11 cellular contexts compared by ENCODE assay signal in the genomic region with DNA sequence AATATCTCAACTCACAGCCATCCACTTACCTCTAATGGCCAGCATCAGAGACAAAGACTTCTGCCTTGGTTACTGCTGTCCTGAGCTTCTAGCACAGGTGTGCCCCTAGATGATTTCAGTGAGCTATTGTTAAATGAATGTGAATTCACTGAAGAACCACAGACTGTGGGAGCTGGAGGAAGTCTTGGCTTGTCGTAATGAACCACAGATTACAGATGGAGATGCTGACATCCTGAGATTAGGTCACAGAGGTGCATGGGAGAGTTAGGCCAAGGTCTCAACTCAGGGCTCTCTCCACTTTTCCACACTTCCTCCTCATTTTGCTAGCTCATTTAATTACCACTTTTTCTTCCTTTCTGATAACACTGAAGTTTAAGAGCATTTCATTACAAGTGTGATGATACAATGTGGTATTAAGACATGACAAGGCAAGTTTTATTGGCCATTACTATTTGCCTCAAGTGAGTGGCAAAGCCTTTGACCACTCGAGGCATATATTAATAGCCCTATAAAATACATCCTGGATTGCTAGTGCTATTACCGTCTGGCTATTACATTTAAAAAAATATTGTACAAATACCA. TPM values are rescaled to one million over a fixed set of nuclear protein-coding genes. Genes with fewer than 3 reads are reported as not detected.
"Had no signal": no experiment of that assay in that cellular context is flagged by ENCODE, and none has a peak within 500 bp of the region (broad histone marks: within the 10 kb centered on the region; RNA-seq: fewer than 3 reads in every experiment).

No MANE protein-coding gene starts in this region.

- H3K27me3 Mint-ChIP-seq: stimulated activated naive B cell treated with anti-CD40 and anti-IgM and Interleukin-4, amounts not matched to agents 10 μg/mL and 1 μg/mL and 100 μg/mL, for 72 hours; type B pancreatic cell had no signal

- H3K27ac Mint-ChIP-seq: activated CD4-positive, alpha-beta memory T cell treated with anti-CD3 and anti-CD28 coated beads, Interleukin-2, amount 10 ng/mL, durations not matched to agents 7 days and 5 days; activated naive CD4-positive, alpha-beta T cell treated with anti-CD3 and anti-CD28 coated beads for 36 hours; stimulated activated naive B cell treated with anti-CD40 and anti-IgM and Interleukin-4, amounts not matched to agents 10 μg/mL and 1 μg/mL and 100 μg/mL, for 72 hours; type B pancreatic cell had no signal

- DNase-seq: activated CD4-positive, alpha-beta memory T cell treated with anti-CD3 and anti-CD28 coated beads, Interleukin-2, amount 10 ng/mL, durations not matched to agents 7 days and 5 days; activated naive CD4-positive, alpha-beta T cell treated with anti-CD3 and anti-CD28 coated beads for 36 hours; amniotic stem cell; dermis blood vessel endothelial cell; erythroblast; left ventricle myocardium superior; stimulated activated CD4-positive, alpha-beta T cell treated with anti-CD3 and anti-CD28 coated beads, Interleukin-1b, Interleukin-23, amount 100 ng/mL, for 48 hours; stimulated activated naive B cell treated with anti-CD40 and anti-IgM and Interleukin-4, amounts not matched to agents 10 μg/mL and 1 μg/mL and 100 μg/mL, for 72 hours; T-helper 2 cell had no signal

- H3K9me3 Mint-ChIP-seq: activated CD4-positive, alpha-beta memory T cell treated with anti-CD3 and anti-CD28 coated beads, Interleukin-2, amount 10 ng/mL, durations not matched to agents 7 days and 5 days; activated naive CD4-positive, alpha-beta T cell treated with anti-CD3 and anti-CD28 coated beads for 36 hours; brain; stimulated activated naive B cell treated with anti-CD40 and anti-IgM and Interleukin-4, amounts not matched to agents 10 μg/mL and 1 μg/mL and 100 μg/mL, for 72 hours; type B pancreatic cell had no signal

- H3K4me3 Mint-ChIP-seq: activated CD4-positive, alpha-beta memory T cell treated with anti-CD3 and anti-CD28 coated beads, Interleukin-2, amount 10 ng/mL, durations not matched to agents 7 days and 5 days; activated naive CD4-positive, alpha-beta T cell treated with anti-CD3 and anti-CD28 coated beads for 36 hours; brain; stimulated activated naive B cell treated with anti-CD40 and anti-IgM and Interleukin-4, amounts not matched to agents 10 μg/mL and 1 μg/mL and 100 μg/mL, for 72 hours; type B pancreatic cell had no signal

- ATAC-seq: left ventricle myocardium superior; stimulated activated naive B cell treated with anti-CD40 and anti-IgM and Interleukin-4, amounts not matched to agents 10 μg/mL and 1 μg/mL and 100 μg/mL, for 72 hours had no signal

RNA-seq across cellular contexts. Expression of a gene that starts 30.8 kb away (rescaled TPM):
- total RNA-seq: activated CD4-positive, alpha-beta memory T cell treated with anti-CD3 and anti-CD28 coated beads, Interleukin-2, amount 10 ng/mL, durations not matched to agents 7 days and 5 days had no signal
